Comparison of ENCODE assay signal across 21 cellular contexts in the genomic region with DNA sequence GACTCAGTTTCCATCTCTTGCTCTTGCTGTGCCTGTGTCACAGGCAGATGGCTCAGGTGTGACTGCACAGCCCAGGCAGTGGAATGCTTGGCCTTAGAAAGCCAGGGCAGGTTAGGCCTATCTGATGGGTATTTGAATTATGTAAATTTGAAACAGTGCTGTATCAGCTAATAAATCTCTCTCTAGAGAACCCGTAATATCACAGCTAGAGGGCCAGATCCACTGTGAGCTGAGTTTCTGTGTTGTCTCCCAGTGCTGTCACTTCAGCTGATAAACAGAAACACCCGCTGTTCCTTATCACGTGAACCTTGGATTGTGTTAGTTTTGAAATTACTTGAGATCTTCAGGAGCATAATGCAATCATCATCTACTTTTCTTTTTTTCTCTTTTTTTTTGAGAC.
"Had no signal": no experiment of that assay in that cellular context is flagged by ENCODE, and none has a peak within 500 bp of the region (broad histone marks: within the 10 kb centered on the region; RNA-seq: fewer than 3 reads in every experiment).

No MANE protein-coding gene starts in this region.

- H3K27ac Mint-ChIP-seq: activated CD4-positive, alpha-beta memory T cell treated with anti-CD3 and anti-CD28 coated beads for 36 hours; activated CD4-positive, alpha-beta T cell treated with anti-CD3 and anti-CD28 coated beads, Interleukin-2, amount 10 ng/mL, durations not matched to agents 7 days and 5 days; activated naive CD4-positive, alpha-beta T cell treated with anti-CD3 and anti-CD28 coated beads for 36 hours; activated naive CD8-positive, alpha-beta T cell; T-helper 1 cell treated with Interleukin-12 subunit alpha and Interleukin-12 subunit beta and Interleukin-4 antibody, amounts not matched to agents 30 μg/mL and 1 μg/mL, for 36 hours had no signal

- H3K9me3 Mint-ChIP-seq: activated CD4-positive, alpha-beta memory T cell treated with anti-CD3 and anti-CD28 coated beads for 36 hours; activated CD4-positive, alpha-beta T cell treated with anti-CD3 and anti-CD28 coated beads, Interleukin-2, amount 10 ng/mL, durations not matched to agents 7 days and 5 days; activated naive CD4-positive, alpha-beta T cell treated with anti-CD3 and anti-CD28 coated beads for 36 hours; activated T-cell treated with anti-CD3 and anti-CD28 coated beads, Interleukin-2, amount 50 U/mL, for 4 hours; brain; central memory CD8-positive, alpha-beta T cell; T-helper 1 cell treated with Interleukin-12 subunit alpha and Interleukin-12 subunit beta and Interleukin-4 antibody, amounts not matched to agents 30 μg/mL and 1 μg/mL, for 36 hours had no signal

- DNase-seq: activated CD4-positive, alpha-beta memory T cell treated with anti-CD3 and anti-CD28 coated beads for 36 hours; activated CD4-positive, alpha-beta T cell treated with anti-CD3 and anti-CD28 coated beads, Interleukin-2, amount 10 ng/mL, durations not matched to agents 7 days and 5 days; activated CD4-positive, CD25-positive, alpha-beta regulatory T cell; activated CD8-positive, alpha-beta memory T cell treated with anti-CD3 and anti-CD28 coated beads for 24 hours; activated gamma-delta T cell; activated naive CD4-positive, alpha-beta T cell treated with anti-CD3 and anti-CD28 coated beads for 36 hours; activated T-cell treated with anti-CD3 and anti-CD28 coated beads, Interleukin-2, amount 50 U/mL, for 4 hours; amygdala; Kasumi-1; NCI-H1105 treated with DMSO at 0.1 percent for 48 hours; NCI-H1436 treated with DMSO at 0.1 percent for 48 hours; NCI-H187 treated with DMSO at 0.1 percent for 48 hours; NCI-H2081 treated with DMSO at 0.1 percent for 48 hours; NCI-H446; NCI-H524 treated with DMSO at 0.1 percent for 48 hours; NCI-H82; T-helper 9 cell had no signal

- H3K4me3 Mint-ChIP-seq: activated CD4-positive, alpha-beta memory T cell treated with anti-CD3 and anti-CD28 coated beads for 36 hours; activated CD4-positive, alpha-beta T cell treated with anti-CD3 and anti-CD28 coated beads, Interleukin-2, amount 10 ng/mL, durations not matched to agents 7 days and 5 days; activated naive CD4-positive, alpha-beta T cell treated with anti-CD3 and anti-CD28 coated beads for 36 hours; activated naive CD8-positive, alpha-beta T cell; activated T-cell treated with anti-CD3 and anti-CD28 coated beads, Interleukin-2, amount 50 U/mL, for 4 hours; brain; central memory CD8-positive, alpha-beta T cell; T-helper 1 cell treated with Interleukin-12 subunit alpha and Interleukin-12 subunit beta and Interleukin-4 antibody, amounts not matched to agents 30 μg/mL and 1 μg/mL, for 36 hours had no signal

- H3K4me1 Mint-ChIP-seq: activated CD4-positive, alpha-beta T cell treated with anti-CD3 and anti-CD28 coated beads, Interleukin-2, amount 10 ng/mL, durations not matched to agents 7 days and 5 days; central memory CD8-positive, alpha-beta T cell had no signal

- H3K27me3 Mint-ChIP-seq: activated CD4-positive, alpha-beta memory T cell treated with anti-CD3 and anti-CD28 coated beads for 36 hours; activated CD4-positive, alpha-beta T cell treated with anti-CD3 and anti-CD28 coated beads, Interleukin-2, amount 10 ng/mL, durations not matched to agents 7 days and 5 days; activated naive CD8-positive, alpha-beta T cell; brain; central memory CD8-positive, alpha-beta T cell had no signal
